ENCODE assay signal across 9 cellular contexts in genomic region chr4:77959566-77960338, GRCh38.
DNase-seq lines count a peak whose midpoint lies in the region; ATAC-seq, FAIRE-seq and TF ChIP-seq lines count a peak whose summit lies in the region.
"Had no signal": no experiment of that assay in that cellular context is flagged by ENCODE, and none has a peak within 500 bp of the region (broad histone marks: within the 10 kb centered on the region; RNA-seq: fewer than 3 reads in every experiment).

No MANE protein-coding gene starts in this region.

- H3K36me3 ChIP-seq in CD4-positive, alpha-beta memory T cell (ENCODE audit: insufficient read depth, low read length): no peaks in the 10 kb centered on the region
- peaks cover 0 to 2% of the 10 kb centered on the region in 2 experiments; a peak in 1 of 3 replicates for H3K36me3 ChIP-seq in HEK293 (ENCODE audit: control insufficient read depth in 2 of 2, insufficient read depth in 1 of 2, low read length in 2 of 2)
- no peaks in the 10 kb centered on the region for H3K36me3 ChIP-seq in keratinocyte (ENCODE audit: control insufficient read depth in 2 of 2, extremely low read depth in 1 of 2, insufficient read depth in 2 of 2, low read length in 2 of 2)
- H3K36me3 ChIP-seq in upper lobe of left lung: peaks cover 0 to 2% (median under 1%) of the 10 kb centered on the region in 4 donors

- H3K4me1 ChIP-seq in CD4-positive, alpha-beta memory T cell (ENCODE audit: insufficient read depth, low read length): no peaks in the 10 kb centered on the region
- H3K4me1 ChIP-seq in HEK293 (ENCODE audit: control insufficient read depth, insufficient read depth, low read length) (no peaks in the 10 kb centered on the region), keratinocyte (ENCODE audit: control insufficient read depth, extremely low read depth, insufficient read depth, low read length) (no peaks in the 10 kb centered on the region), upper lobe of left lung (peaks cover 0 to 3% (median 0%) of the 10 kb centered on the region in 4 donors)

- H3K9me3 Mint-ChIP-seq in CD4-positive, alpha-beta memory T cell: no peaks in the 10 kb centered on the region

- no peak overlapping the region for H3K27ac ChIP-seq in CD4-positive, alpha-beta memory T cell (ENCODE audit: low read depth, low read length)
- H3K27ac ChIP-seq in HEK293 (ENCODE audit: extremely low read depth, low read depth, low read length) (no peak overlapping the region), keratinocyte (ENCODE audit: control insufficient read depth, insufficient read depth, low read length) (no peak overlapping the region), upper lobe of left lung (no peak overlapping the region)
- H3K27ac ChIP-seq: neutrophil had no signal

- H2AFZ ChIP-seq in keratinocyte (ENCODE audit: control insufficient read depth, low read length): no peak overlapping the region

- H3K4me3 Mint-ChIP-seq in CD4-positive, alpha-beta memory T cell: no peak overlapping the region

- no peaks in the 10 kb centered on the region for H3K27me3 ChIP-seq in CD4-positive, alpha-beta memory T cell (ENCODE audit: insufficient read depth, low read length)
- H3K27me3 ChIP-seq in keratinocyte (ENCODE audit: control insufficient read depth, extremely low read depth, insufficient read depth, low read length) (no peaks in the 10 kb centered on the region), upper lobe of left lung (no peaks in the 10 kb centered on the region)
- H3K27me3 ChIP-seq: neutrophil had no signal

- dilution Hi-C loops in keratinocyte (cut with MboI; ENCODE audit: extremely low pct_ligation_motif_present, low sequenced_read_pairs): no loop called here

- CTCF ChIA-PET in CD4-positive, alpha-beta memory T cell (lab: Charles Lee; ENCODE audit: partially characterized antibody): interaction anchor here (0.7 to 2.6 kb wide), 6 partner anchors 9 to 904 kb away, joined by 3 to 10 read pairs (median 3); no protein-coding TSS in a partner anchor
- CTCF ChIA-PET in HEK293 (lab: Yijun Ruan, JAX): interaction anchor here (0.6 to 2.4 kb wide), 12 partner anchors 10 to 900 kb away, joined by 3 to 17 read pairs (median 4); partner anchors contain the start of gene FRAS1

- H3K79me2 ChIP-seq in keratinocyte (ENCODE audit: control insufficient read depth, insufficient read depth, low read length): no peaks in the 10 kb centered on the region

- POLR2A ChIA-PET in CD4-positive, alpha-beta memory T cell (lab: Charles Lee; ENCODE audit: partially characterized antibody): no interaction called here
- POLR2A ChIA-PET in HEK293 (lab: Yijun Ruan, JAX): no interaction called here

- TF ChIP-seq CTCF in HEK293 (tag by site-specific recombination; IDR thresholded peaks at IDR 0.05) (0 out of 2 replicates have a peak, but pooled peaks have one; percentile 14), astrocyte of the spinal cord (IDR thresholded peaks at IDR 0.05; ENCODE audit: low read depth, low read length) (peak; percentile 58), keratinocyte (optimal IDR thresholded peaks at IDR 0.05 in 1 of 3, IDR thresholded peaks at IDR 0.05 in 1 of 3, conservative IDR thresholded peaks at IDR 0.05 in 1 of 3; ENCODE audit: extremely low read depth in 1 of 3, insufficient read depth in 2 of 3, low read length in 3 of 3) (peak in 2 of 3 experiments; percentile 40 to 43), upper lobe of left lung (IDR thresholded peaks at IDR 0.05) (peak; percentile 19 to 65 (median 44))

- H3K9me1 ChIP-seq in keratinocyte (ENCODE audit: control insufficient read depth, extremely low read depth, insufficient read depth, low read length): no peaks in the 10 kb centered on the region

- in situ Hi-C loops in astrocyte of the spinal cord (cut with HindIII; ENCODE audit: low sequenced_read_pairs): no loop called here

- no peak overlapping the region for H3K27ac Mint-ChIP-seq in CD4-positive, alpha-beta memory T cell

- H3K9ac ChIP-seq in keratinocyte (ENCODE audit: control insufficient read depth, extremely low read depth, insufficient read depth, low read length): no peak overlapping the region

- H3K4me1 Mint-ChIP-seq in CD4-positive, alpha-beta memory T cell: peaks cover 0 to 5% (median 0%) of the 10 kb centered on the region in 4 donors

- peaks cover 0 to 1% of the 10 kb centered on the region in 2 donors for H3K36me3 Mint-ChIP-seq in CD4-positive, alpha-beta memory T cell

- H3K27me3 Mint-ChIP-seq in CD4-positive, alpha-beta memory T cell: no peaks in the 10 kb centered on the region

- no peak for TF ChIP-seq POLR2A in upper lobe of left lung (IDR thresholded peaks at IDR 0.05)

- ATAC-seq in upper lobe of left lung (ENCODE audit: low FRiP score in 2 of 2): peak in 1 of 2 donors; percentile 48
- no peak for ATAC-seq in HG02623 (IDR thresholded peaks at IDR 0.05; ENCODE audit: unreplicated experiment)
- no peak for ATAC-seq in GM21423 (IDR thresholded peaks at IDR 0.05; ENCODE audit: unreplicated experiment)

- peak in 4 of 5 donors; percentile 7 to 32 (median 16) for DNase-seq in CD4-positive, alpha-beta memory T cell
- DNase-seq in NCI-H2196 treated with DMSO at 0.1 percent for 48 hours (lab: John Stamatoyannopoulos, UW; ENCODE audit: unreplicated experiment) (peak; percentile 6), astrocyte of the spinal cord (ENCODE audit: low read depth, low spot score) (peak; percentile 63), keratinocyte (ENCODE audit: low read depth, low spot score) (peak; percentile 4), upper lobe of left lung (no peak)

- H3K9me3 ChIP-seq in CD4-positive, alpha-beta memory T cell (ENCODE audit: control insufficient read depth in 1 of 2, low read length in 2 of 2): no peaks in the 10 kb centered on the region
- H3K9me3 ChIP-seq in HEK293 (ENCODE audit: control insufficient read depth, insufficient read depth, low read depth, low read length): no peaks in the 10 kb centered on the region
- H3K9me3 ChIP-seq in keratinocyte (ENCODE audit: control insufficient read depth, low read depth, low read length): no peaks in the 10 kb centered on the region
- no peaks in the 10 kb centered on the region for H3K9me3 ChIP-seq in upper lobe of left lung
- H3K9me3 ChIP-seq: neutrophil had no signal

- WGBS in upper lobe of left lung, 2 donors: 58 to 64% methylated on average over 6 of the region's 6 CpGs

- H4K20me1 ChIP-seq in keratinocyte (ENCODE audit: control insufficient read depth, extremely low read depth, insufficient read depth, low read length): no peaks in the 10 kb centered on the region

- intact Hi-C loops in CD4-positive, alpha-beta memory T cell (cut with micrococcal nuclease): loop anchor here (1.0 kb wide), 1 partner anchor 905 kb away; no protein-coding TSS in a partner anchor

- no peak overlapping the region for H3K4me2 ChIP-seq in keratinocyte (ENCODE audit: control insufficient read depth, extremely low read depth, insufficient read depth, low read depth, low read length)

- TF ChIP-seq EP300 in upper lobe of left lung (IDR thresholded peaks at IDR 0.05): no peak

- peak; percentile 36 for FAIRE-seq in keratinocyte (lab: Jason Lieb, UNC)

- no peak overlapping the region for H3K4me3 ChIP-seq in CD4-positive, alpha-beta memory T cell (ENCODE audit: low read length in 2 of 2)
- H3K4me3 ChIP-seq in HEK293 (ENCODE audit: low read depth, low read length) (no peak overlapping the region), astrocyte of the spinal cord (ENCODE audit: low read depth, low read length) (no peak overlapping the region), keratinocyte (ENCODE audit: control insufficient read depth in 2 of 3, extremely low read depth in 1 of 3, insufficient read depth in 2 of 3, low read depth in 1 of 3, low read length in 3 of 3) (no peak overlapping the region), upper lobe of left lung (no peak overlapping the region)

TF ChIP-seq in HEK293, 187 proteins besides CTCF, POLR2A, EP300 and RAD21:
- no peak for TF ChIP-seq ZNF114 (tag by site-specific recombination; IDR thresholded peaks at IDR 0.05)
- peak; percentile 42; the same call in 1 of the 2 replicates for TF ChIP-seq ZNF660 (tag by site-specific recombination; IDR thresholded peaks at IDR 0.05)
- TF ChIP-seq ZNF10 (tag by site-specific recombination; IDR thresholded peaks at IDR 0.05): no peak
- peak; percentile 76 for TF ChIP-seq ZNF654 (tag by site-specific recombination; IDR thresholded peaks at IDR 0.05; ENCODE audit: low read depth)

Comparison
In these comparisons a context has a peak if more than half of its experiments do, and no peak if none do; other contexts are left out.
1. DNase-seq: peak in CD4-positive, alpha-beta memory T cell (4 of 5), NCI-H2196 treated with DMSO at 0.1 percent for 48 hours (single experiment), astrocyte of the spinal cord (single experiment) and keratinocyte (single experiment); none in upper lobe of left lung (0 of 2).
2. Peak in every context shown above with its lines, with median percentiles within 50 percentile points of each other: CTCF ChIP-seq.